1 cellular context compared by ENCODE assay signal in the genomic region with DNA sequence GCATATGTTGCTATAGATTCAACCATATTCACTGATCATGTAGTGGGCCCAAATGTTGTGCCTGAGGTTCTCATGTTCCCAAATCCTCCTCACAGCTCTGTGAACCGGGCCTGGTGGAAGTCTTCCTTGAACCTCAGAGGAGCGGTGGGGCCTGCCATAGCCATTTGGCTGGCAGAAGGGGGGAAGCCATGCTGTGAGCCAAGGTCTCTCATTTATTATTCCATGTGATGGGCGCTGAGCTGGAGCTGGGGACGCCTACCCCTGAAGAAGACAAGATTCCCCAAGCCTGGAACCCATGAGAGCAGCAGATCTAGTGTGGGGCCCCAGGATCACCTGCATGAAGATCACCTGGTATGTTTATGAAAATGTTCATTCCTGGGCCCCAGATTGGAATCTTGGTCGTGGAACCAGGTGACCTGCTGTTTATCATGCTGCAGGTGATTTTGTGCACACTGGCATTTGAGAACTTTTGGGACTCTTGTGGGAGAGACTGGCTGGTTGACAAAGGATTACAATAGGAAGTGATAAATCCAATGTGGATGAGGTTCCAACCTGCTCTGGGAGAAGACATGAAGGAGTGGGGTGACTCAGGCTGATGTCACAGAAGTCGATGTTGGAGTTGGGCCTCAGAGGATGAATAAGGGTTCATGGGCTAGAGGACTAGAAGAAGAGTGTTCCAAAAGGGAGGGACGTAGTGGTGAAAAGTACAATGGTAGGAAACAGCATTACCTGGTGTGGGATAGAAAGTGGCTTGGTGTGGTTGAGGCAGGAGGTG.
TF ChIP-seq lines count a peak whose summit lies in the region.

No MANE protein-coding gene starts in this region.

TF ChIP-seq in SK-N-SH treated with all-trans-retinoic acid at 6 μM for 48 hours, 23 proteins besides CTCF, POLR2A, EP300 and RAD21 (continued from another document):
- TF ChIP-seq, protein P1, sequence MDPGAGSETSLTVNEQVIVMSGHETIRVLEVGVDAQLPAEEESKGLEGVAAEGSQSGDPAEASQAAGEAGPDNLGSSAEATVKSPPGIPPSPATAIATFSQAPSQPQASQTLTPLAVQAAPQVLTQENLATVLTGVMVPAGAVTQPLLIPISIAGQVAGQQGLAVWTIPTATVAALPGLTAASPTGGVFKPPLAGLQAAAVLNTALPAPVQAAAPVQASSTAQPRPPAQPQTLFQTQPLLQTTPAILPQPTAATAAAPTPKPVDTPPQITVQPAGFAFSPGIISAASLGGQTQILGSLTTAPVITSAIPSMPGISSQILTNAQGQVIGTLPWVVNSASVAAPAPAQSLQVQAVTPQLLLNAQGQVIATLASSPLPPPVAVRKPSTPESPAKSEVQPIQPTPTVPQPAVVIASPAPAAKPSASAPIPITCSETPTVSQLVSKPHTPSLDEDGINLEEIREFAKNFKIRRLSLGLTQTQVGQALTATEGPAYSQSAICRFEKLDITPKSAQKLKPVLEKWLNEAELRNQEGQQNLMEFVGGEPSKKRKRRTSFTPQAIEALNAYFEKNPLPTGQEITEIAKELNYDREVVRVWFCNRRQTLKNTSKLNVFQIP (CRISPR knock-in tag; IDR thresholded peaks at IDR 0.05; ENCODE audit: borderline replicate concordance, low read depth), result no peak
- TF ChIP-seq, protein P2, sequence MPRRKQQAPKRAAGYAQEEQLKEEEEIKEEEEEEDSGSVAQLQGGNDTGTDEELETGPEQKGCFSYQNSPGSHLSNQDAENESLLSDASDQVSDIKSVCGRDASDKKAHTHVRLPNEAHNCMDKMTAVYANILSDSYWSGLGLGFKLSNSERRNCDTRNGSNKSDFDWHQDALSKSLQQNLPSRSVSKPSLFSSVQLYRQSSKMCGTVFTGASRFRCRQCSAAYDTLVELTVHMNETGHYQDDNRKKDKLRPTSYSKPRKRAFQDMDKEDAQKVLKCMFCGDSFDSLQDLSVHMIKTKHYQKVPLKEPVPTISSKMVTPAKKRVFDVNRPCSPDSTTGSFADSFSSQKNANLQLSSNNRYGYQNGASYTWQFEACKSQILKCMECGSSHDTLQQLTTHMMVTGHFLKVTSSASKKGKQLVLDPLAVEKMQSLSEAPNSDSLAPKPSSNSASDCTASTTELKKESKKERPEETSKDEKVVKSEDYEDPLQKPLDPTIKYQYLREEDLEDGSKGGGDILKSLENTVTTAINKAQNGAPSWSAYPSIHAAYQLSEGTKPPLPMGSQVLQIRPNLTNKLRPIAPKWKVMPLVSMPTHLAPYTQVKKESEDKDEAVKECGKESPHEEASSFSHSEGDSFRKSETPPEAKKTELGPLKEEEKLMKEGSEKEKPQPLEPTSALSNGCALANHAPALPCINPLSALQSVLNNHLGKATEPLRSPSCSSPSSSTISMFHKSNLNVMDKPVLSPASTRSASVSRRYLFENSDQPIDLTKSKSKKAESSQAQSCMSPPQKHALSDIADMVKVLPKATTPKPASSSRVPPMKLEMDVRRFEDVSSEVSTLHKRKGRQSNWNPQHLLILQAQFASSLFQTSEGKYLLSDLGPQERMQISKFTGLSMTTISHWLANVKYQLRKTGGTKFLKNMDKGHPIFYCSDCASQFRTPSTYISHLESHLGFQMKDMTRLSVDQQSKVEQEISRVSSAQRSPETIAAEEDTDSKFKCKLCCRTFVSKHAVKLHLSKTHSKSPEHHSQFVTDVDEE (CRISPR knock-in tag; IDR thresholded peaks at IDR 0.05), result no peak
- TF ChIP-seq BACH2 (CRISPR knock-in tag; IDR thresholded peaks at IDR 0.05; ENCODE audit: borderline replicate concordance), result no peak
- TF ChIP-seq GLIS3 (CRISPR knock-in tag; IDR thresholded peaks at IDR 0.05), result no peak
- TF ChIP-seq TOX (CRISPR knock-in tag; IDR thresholded peaks at IDR 0.05; ENCODE audit: borderline replicate concordance), result no peak
